26 cellular contexts compared by ENCODE assay signal in genomic region chr14:53517276-53517960, GRCh38.
A peak's percentile ranks its signal among the peaks of the same experiment; 100 is the strongest.
DNase-seq lines count a peak whose midpoint lies in the region; ATAC-seq, FAIRE-seq and TF ChIP-seq lines count a peak whose summit lies in the region.
"Had no signal": no experiment of that assay in that cellular context is flagged by ENCODE, and none has a peak within 500 bp of the region (broad histone marks: within the 10 kb centered on the region; RNA-seq: fewer than 3 reads in every experiment).

No MANE protein-coding gene starts in this region.

- no peak overlapping the region for H3K27ac ChIP-seq in psoas muscle
- H3K27ac ChIP-seq: esophagus squamous epithelium, neutrophil, Peyer's patch had no signal

- peak; percentile 70 for FAIRE-seq in HTR-8/SVneo (lab: Jason Lieb, UNC)
- peak; percentile 23 for FAIRE-seq in bronchial epithelial cell (lab: Jason Lieb, UNC)

- intact Hi-C loops in psoas muscle (cut with DNase I) = no loop called here

- DNase-seq in AG10803 (ENCODE audit: low read depth) (peak; percentile 79), HTR-8/SVneo (ENCODE audit: insufficient read length, low spot score) (no peak), bronchial epithelial cell (ENCODE audit: low read depth) (no peak), progenitor cell of endocrine pancreas (ENCODE audit: low spot score, unreplicated experiment) (no peak), psoas muscle (no peak)
- no peak for DNase-seq in effector memory CD8-positive, alpha-beta T cell
- no peak for DNase-seq in NK-92 treated with Interleukin-12 subunit alpha and Interleukin-12 subunit beta, amount 100 ng/mL, for 24 hours (lab: John Stamatoyannopoulos, UW)
- DNase-seq: activated CD4-positive, CD25-positive, alpha-beta regulatory T cell treated with anti-CD3 and anti-CD28 coated beads, Interleukin-2, amount 50 U/mL, for 72 hours; activated CD8-positive, alpha-beta T cell treated with anti-CD3 and anti-CD28 coated beads, Interleukin-2, amount 10 ng/mL, durations not matched to agents 7 days and 5 days; activated gamma-delta T cell treated with Interleukin-2 at 50 U/mL for 16 hours; activated T-cell treated with anti-CD3 and anti-CD28 coated beads, Interleukin-2, amount 50 U/mL, for 1 hour; cortex of kidney; endodermal cell; esophagus squamous epithelium; glutamatergic neuron; KBM-7; left cardiac atrium; mesendoderm; NCI-H146; NCI-H510A treated with DMSO at 0.1 percent for 48 hours; Peyer's patch; stimulated activated CD4-positive, alpha-beta T cell treated with anti-CD3 and anti-CD28 coated beads, Interleukin-2, amount 100 ng/mL, for 24 hours; T-cell had no signal

- H3K9me3 ChIP-seq in psoas muscle = peaks cover 3% of the 10 kb centered on the region
- H3K9me3 ChIP-seq: esophagus squamous epithelium, neutrophil, Peyer's patch had no signal

- peak overlapping the region; percentile 3 for H3K27ac Mint-ChIP-seq in progenitor cell of endocrine pancreas
- H3K27ac Mint-ChIP-seq in effector memory CD8-positive, alpha-beta T cell = no peak overlapping the region
- H3K27ac Mint-ChIP-seq: activated CD8-positive, alpha-beta T cell treated with anti-CD3 and anti-CD28 coated beads, Interleukin-2, amount 10 ng/mL, durations not matched to agents 7 days and 5 days; endodermal cell; T-cell had no signal

- whole genome bisulfite sequencing in psoas muscle, 3 donors = 81 to 89% (median 87%) methylated on average over 2 of the region's 2 CpGs

- H3K4me3 ChIP-seq in AG10803 (ENCODE audit: low read length) (no peak overlapping the region), bronchial epithelial cell (ENCODE audit: low read depth, low read length) (no peak overlapping the region), psoas muscle (no peak overlapping the region)
- H3K4me3 ChIP-seq: esophagus squamous epithelium, Peyer's patch, smooth muscle cell had no signal

- no peaks in the 10 kb centered on the region for H3K27me3 ChIP-seq in bronchial epithelial cell (ENCODE audit: control insufficient read depth, insufficient read depth, low read length)
- H3K27me3 ChIP-seq in psoas muscle (ENCODE audit: insufficient read depth in 3 of 3, low read length in 2 of 3) = no peaks in the 10 kb centered on the region
- H3K27me3 ChIP-seq: esophagus squamous epithelium, neutrophil, Peyer's patch had no signal

- no peak for ATAC-seq in effector memory CD8-positive, alpha-beta T cell (replicated peaks)
- ATAC-seq in HG03521 (IDR thresholded peaks at IDR 0.05; ENCODE audit: unreplicated experiment) = no peak
- ATAC-seq in psoas muscle = no peak
- ATAC-seq: activated CD8-positive, alpha-beta T cell treated with anti-CD3 and anti-CD28 coated beads, Interleukin-2, amount 10 ng/mL, durations not matched to agents 7 days and 5 days; left cardiac atrium; T-cell had no signal

- no peaks in the 10 kb centered on the region for H3K4me1 ChIP-seq in psoas muscle
- H3K4me1 ChIP-seq: Peyer's patch had no signal

- H3K36me3 ChIP-seq in bronchial epithelial cell (ENCODE audit: control insufficient read depth, insufficient read depth, low read length) (no peaks in the 10 kb centered on the region), psoas muscle (ENCODE audit: insufficient read depth in 1 of 2, low read depth in 1 of 2) (no peaks in the 10 kb centered on the region)
- H3K36me3 ChIP-seq: esophagus squamous epithelium, neutrophil, Peyer's patch had no signal

- H3K4me3 Mint-ChIP-seq in progenitor cell of endocrine pancreas (ENCODE audit: low read depth) = no peak overlapping the region
- H3K4me3 Mint-ChIP-seq in effector memory CD8-positive, alpha-beta T cell = no peak overlapping the region
- H3K4me3 Mint-ChIP-seq: activated CD8-positive, alpha-beta T cell treated with anti-CD3 and anti-CD28 coated beads, Interleukin-2, amount 10 ng/mL, durations not matched to agents 7 days and 5 days; endodermal cell; T-cell had no signal

- peaks cover 3% of the 10 kb centered on the region for H3K9me3 Mint-ChIP-seq in progenitor cell of endocrine pancreas (ENCODE audit: low read depth)
- H3K9me3 Mint-ChIP-seq in effector memory CD8-positive, alpha-beta T cell = peaks cover 7 to 12% of the 10 kb centered on the region in 2 donors

- no peak for TF ChIP-seq CTCF in AG10803 (conservative IDR thresholded peaks at IDR 0.05; ENCODE audit: low read length)
- no peak for TF ChIP-seq CTCF in bronchial epithelial cell (IDR thresholded peaks at IDR 0.05; ENCODE audit: insufficient read depth, low read length, severe bottlenecking)
- TF ChIP-seq CTCF in progenitor cell of endocrine pancreas (IDR thresholded peaks at IDR 0.05; ENCODE audit: unreplicated experiment) = no peak
- TF ChIP-seq CTCF in psoas muscle (IDR thresholded peaks at IDR 0.05) = no peak

- H3K27me3 Mint-ChIP-seq in progenitor cell of endocrine pancreas = no peaks in the 10 kb centered on the region
- no peaks in the 10 kb centered on the region for H3K27me3 Mint-ChIP-seq in effector memory CD8-positive, alpha-beta T cell
- H3K27me3 Mint-ChIP-seq: T-cell had no signal

- peaks cover 1% of the 10 kb centered on the region for H3K4me1 Mint-ChIP-seq in progenitor cell of endocrine pancreas (ENCODE audit: low read depth)
- no peaks in the 10 kb centered on the region for H3K4me1 Mint-ChIP-seq in effector memory CD8-positive, alpha-beta T cell (ENCODE audit: low read depth in 2 of 2)
- H3K4me1 Mint-ChIP-seq: endodermal cell, T-cell had no signal

- H3K36me3 Mint-ChIP-seq in progenitor cell of endocrine pancreas (ENCODE audit: insufficient read depth) = no peaks in the 10 kb centered on the region
- H3K36me3 Mint-ChIP-seq in effector memory CD8-positive, alpha-beta T cell (ENCODE audit: insufficient read depth) = no peaks in the 10 kb centered on the region
- H3K36me3 Mint-ChIP-seq: T-cell had no signal
